Comparison of ENCODE assay signal across 3 cellular contexts in genomic region chr5:56105511-56106372, GRCh38.
TF ChIP-seq lines count a peak whose summit lies in the region.

No MANE protein-coding gene starts in this region.

TF ChIP-seq in GM23338, 12 proteins besides CTCF, POLR2A, EP300 and RAD21 (continues in another document):
- TF ChIP-seq ETS1 (IDR thresholded peaks at IDR 0.05) (no peak), NANOG (IDR thresholded peaks at IDR 0.05; ENCODE audit: borderline replicate concordance) (no peak), ZNF462 (CRISPR knock-in tag; IDR thresholded peaks at IDR 0.05) (no peak)

TF ChIP-seq in endothelial cell of umbilical vein, 7 proteins besides CTCF, POLR2A, EP300 and RAD21 (continued from another document):
- TF ChIP-seq POLR2AphosphoS5 (IDR thresholded peaks at IDR 0.05; ENCODE audit: insufficient read depth, low read depth, low read length): no peak
- no peak for TF ChIP-seq FOS (IDR thresholded peaks at IDR 0.05; ENCODE audit: borderline replicate concordance, insufficient read depth, low read length)

TF ChIP-seq in neural cell, 6 proteins besides CTCF, POLR2A, EP300 and RAD21 (continued from another document):
- TF ChIP-seq REST (IDR thresholded peaks at IDR 0.05; ENCODE audit: borderline replicate concordance): no peak
TF ChIP-seq in neural cell: peak in this region for 1.
